Comparison of ENCODE assay signal across 8 cellular contexts in genomic region chr11:31240340-31240904, GRCh38.
A peak's percentile ranks its signal among the peaks of the same experiment; 100 is the strongest.
DNase-seq lines count a peak whose midpoint lies in the region; ATAC-seq and TF ChIP-seq lines count a peak whose summit lies in the region.

No MANE protein-coding gene starts in this region.

- TF ChIP-seq POLR2A in GM18505 (IDR thresholded peaks at IDR 0.05; ENCODE audit: borderline replicate concordance, extremely low read depth, insufficient read depth, insufficient read length): no peak

- ATAC-seq in GM21717 (IDR thresholded peaks at IDR 0.05; ENCODE audit: unreplicated experiment) (peak; percentile 67), GM21528 (IDR thresholded peaks at IDR 0.05; ENCODE audit: low FRiP score, unreplicated experiment) (no peak), GM18505 (IDR thresholded peaks at IDR 0.05; ENCODE audit: unreplicated experiment) (no peak), HG03139 (IDR thresholded peaks at IDR 0.05; ENCODE audit: unreplicated experiment) (no peak)

- DNase-seq in COLO668 (lab: John Stamatoyannopoulos, UW; ENCODE audit: unreplicated experiment): peak; percentile 32
- peak; percentile 81 for DNase-seq in NCI-H2227 (lab: John Stamatoyannopoulos, UW; ENCODE audit: unreplicated experiment)
- DNase-seq in activated naive CD4-positive, alpha-beta T cell treated with anti-CD3 and anti-CD28 coated beads, Interleukin-2, amount 50 U/mL, for 16 hours: peak; percentile 9
- peak; percentile 33 for DNase-seq in kidney glomerular epithelial cell (lab: John Stamatoyannopoulos, UW)

Comparison
In these comparisons a context has a peak if more than half of its experiments do, and no peak if none do; other contexts are left out.
1. DNase-seq: peak in every context shown above with its lines; median percentile 81 in NCI-H2227; 33 in kidney glomerular epithelial cell; 32 in COLO668; 9 in activated naive CD4-positive, alpha-beta T cell treated with anti-CD3 and anti-CD28 coated beads, Interleukin-2, amount 50 U/mL, for 16 hours.